In genomic region chr1:228059536-228060457, GRCh38 we compare ENCODE assay signal across 9 cellular contexts. TPM values are rescaled to one million over a fixed set of nuclear protein-coding genes. Genes with fewer than 3 reads are reported as not detected.
A peak's percentile ranks its signal among the peaks of the same experiment; 100 is the strongest.
DNase-seq lines count a peak whose midpoint lies in the region; ATAC-seq and TF ChIP-seq lines count a peak whose summit lies in the region.
"Had no signal": no experiment of that assay in that cellular context is flagged by ENCODE, and none has a peak within 500 bp of the region (broad histone marks: within the 10 kb centered on the region; RNA-seq: fewer than 3 reads in every experiment).

No MANE protein-coding gene starts in this region.

- DNase-seq in DMS 273 (lab: John Stamatoyannopoulos, UW; ENCODE audit: unreplicated experiment) (peak; percentile 68), DMS 273 treated with DMSO at 0.1 percent for 48 hours (lab: John Stamatoyannopoulos, UW) (no peak), SKM-1 (lab: John Stamatoyannopoulos, UW; ENCODE audit: unreplicated experiment) (peak; percentile 39), left colon (peak; percentile 98), SW 1271 (lab: John Stamatoyannopoulos, UW) (no peak)
- DNase-seq in activated naive CD8-positive, alpha-beta T cell treated with anti-CD3 and anti-CD28 coated beads, Interleukin-2, amount 50 U/mL, for 24 hours = peak; percentile 78
- peak in 2 of 3 donors; percentile 26 to 49 for DNase-seq in stimulated activated CD4-positive, alpha-beta T cell treated with anti-CD3 and anti-CD28 coated beads, TNF-alpha, amount 100 ng/mL, for 1 hour (ENCODE audit: low read depth in 3 of 3, low spot score in 1 of 3)

- TF ChIP-seq POLR2A in GM18505 (IDR thresholded peaks at IDR 0.05; ENCODE audit: borderline replicate concordance, extremely low read depth, insufficient read depth, insufficient read length) = no peak

- peak; percentile 47 for ATAC-seq in activated naive CD8-positive, alpha-beta T cell treated with anti-CD3 and anti-CD28 coated beads, Interleukin-2, amount 50 U/mL, for 24 hours
- ATAC-seq in left colon (peak; percentile 83), GM18505 (IDR thresholded peaks at IDR 0.05; ENCODE audit: unreplicated experiment) (no peak)

- no peak overlapping the region for H3K27ac Mint-ChIP-seq in activated naive CD8-positive, alpha-beta T cell treated with anti-CD3 and anti-CD28 coated beads, Interleukin-2, amount 50 U/mL, for 24 hours

- peak overlapping the region; percentile 29 for H3K4me3 Mint-ChIP-seq in activated naive CD8-positive, alpha-beta T cell treated with anti-CD3 and anti-CD28 coated beads, Interleukin-2, amount 50 U/mL, for 24 hours

- H3K27me3 Mint-ChIP-seq in activated naive CD8-positive, alpha-beta T cell treated with anti-CD3 and anti-CD28 coated beads, Interleukin-2, amount 50 U/mL, for 24 hours = peaks cover 33% of the 10 kb centered on the region

- no peaks in the 10 kb centered on the region for H3K4me1 Mint-ChIP-seq in activated naive CD8-positive, alpha-beta T cell treated with anti-CD3 and anti-CD28 coated beads, Interleukin-2, amount 50 U/mL, for 24 hours

- H3K9me3 Mint-ChIP-seq in activated naive CD8-positive, alpha-beta T cell treated with anti-CD3 and anti-CD28 coated beads, Interleukin-2, amount 50 U/mL, for 24 hours = no peaks in the 10 kb centered on the region

- no peaks in the 10 kb centered on the region for H3K36me3 Mint-ChIP-seq in activated naive CD8-positive, alpha-beta T cell treated with anti-CD3 and anti-CD28 coated beads, Interleukin-2, amount 50 U/mL, for 24 hours (ENCODE audit: low read depth)

- intact Hi-C loops in left colon (cut with DNase I, micrococcal nuclease) = no loop called here

RNA-seq across cellular contexts. Expression of gene ARF1, which starts 22.7 kb away (rescaled TPM):
- 100 to 1,000 TPM; 469 to 500 TPM for total RNA-seq in left colon

RNA-seq across cellular contexts. Expression of gene C1orf35, which starts 43.3 kb away (rescaled TPM):
- total RNA-seq in left colon = 10 to 100 TPM; 11.9 to 14.7 TPM

RNA-seq across cellular contexts. Expression of gene MRPL55, which starts 49.3 kb away (rescaled TPM):
- 10 to 100 TPM; 31.9 to 32.9 TPM for total RNA-seq in left colon

RNA-seq across cellular contexts. Expression of gene WNT3A, which starts 53.0 kb away (rescaled TPM):
- total RNA-seq in left colon = under 1 TPM in 1 of 2 donors, not detected in 1; 0.14 TPM
- total RNA-seq: uterus had no signal

Comparison
In these comparisons a context has a peak if more than half of its experiments do, and no peak if none do; other contexts are left out.
1. DNase-seq: peak in DMS 273 (single experiment), SKM-1 (single experiment), activated naive CD8-positive, alpha-beta T cell treated with anti-CD3 and anti-CD28 coated beads, Interleukin-2, amount 50 U/mL, for 24 hours (single experiment), left colon (2 of 2) and stimulated activated CD4-positive, alpha-beta T cell treated with anti-CD3 and anti-CD28 coated beads, TNF-alpha, amount 100 ng/mL, for 1 hour (2 of 3); none in DMS 273 treated with DMSO at 0.1 percent for 48 hours (single experiment) and SW 1271 (0 of 2).